4 cellular contexts compared by ENCODE assay signal in genomic region chr15:70964686-70965085, GRCh38.
"Had no signal": no experiment of that assay in that cellular context is flagged by ENCODE, and none has a peak within 500 bp of the region (broad histone marks: within the 10 kb centered on the region; RNA-seq: fewer than 3 reads in every experiment).

No MANE protein-coding gene starts in this region.

- DNase-seq: H9, KBM-7 had no signal

- H3K4me2 ChIP-seq: GM23338, KMS-11 had no signal

- H3K9ac ChIP-seq: KMS-11 had no signal

- ATAC-seq: GM23338 had no signal

- H3K27ac ChIP-seq: KMS-11 had no signal

- H3K4me3 ChIP-seq: GM23338 had no signal

- H2AFZ ChIP-seq: GM23338 had no signal
